10 cellular contexts compared by ENCODE assay signal in the genomic region with DNA sequence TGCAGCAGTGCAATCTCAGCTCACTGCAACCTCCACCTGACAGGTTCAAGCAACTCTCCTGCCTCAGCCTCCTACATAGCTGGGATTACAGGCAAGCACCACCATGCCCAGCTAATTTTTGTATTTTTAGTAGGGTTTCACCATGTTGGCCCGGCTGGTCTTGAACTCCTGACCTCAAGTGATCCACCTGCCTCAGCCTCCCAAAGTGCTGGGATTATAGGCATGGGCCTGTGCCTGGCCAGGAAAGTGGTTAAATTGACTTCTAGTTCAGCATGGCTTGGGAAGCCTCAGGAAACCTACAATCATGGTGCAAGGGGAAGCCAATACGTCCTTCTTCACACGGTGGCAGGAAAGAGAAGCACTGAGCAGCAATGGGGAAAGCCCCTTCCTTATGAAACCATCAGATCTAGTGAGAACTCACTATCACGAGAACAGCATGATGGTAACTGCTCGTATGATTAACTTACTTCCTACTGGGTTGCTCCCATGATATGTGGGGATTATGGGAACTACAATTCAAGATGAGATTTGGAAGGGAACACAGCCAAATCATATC. TPM values are rescaled to one million over a fixed set of nuclear protein-coding genes. Genes with fewer than 3 reads are reported as not detected.
DNase-seq lines count a peak whose midpoint lies in the region; ATAC-seq lines count a peak whose summit lies in the region.
"Not testable (repeated sequence)": the region's sequence is repeated elsewhere in the genome, so short reads cannot be mapped to it uniquely, and the experiment has no call there.
"Had no signal": no experiment of that assay in that cellular context is flagged by ENCODE, and none has a peak within 500 bp of the region (broad histone marks: within the 10 kb centered on the region; RNA-seq: fewer than 3 reads in every experiment).

No MANE protein-coding gene starts in this region.

- H3K4me3 Mint-ChIP-seq in activated CD4-positive, alpha-beta T cell treated with anti-CD3 and anti-CD28 coated beads, Interleukin-2, amount 10 ng/mL, durations not matched to agents 24 days and 14 days; activated naive CD8-positive, alpha-beta T cell treated with anti-CD3 and anti-CD28 coated beads, Interleukin-2, amount 50 U/mL, for 24 hours; naive B cell: not testable (repeated sequence)

- H3K36me3 Mint-ChIP-seq in activated CD4-positive, alpha-beta T cell treated with anti-CD3 and anti-CD28 coated beads, Interleukin-2, amount 10 ng/mL, durations not matched to agents 24 days and 14 days (ENCODE audit: low read depth); activated naive CD8-positive, alpha-beta T cell treated with anti-CD3 and anti-CD28 coated beads, Interleukin-2, amount 50 U/mL, for 24 hours (ENCODE audit: low read depth); naive B cell: not testable (repeated sequence)

- H3K27me3 Mint-ChIP-seq in activated CD4-positive, alpha-beta T cell treated with anti-CD3 and anti-CD28 coated beads, Interleukin-2, amount 10 ng/mL, durations not matched to agents 24 days and 14 days; activated naive CD8-positive, alpha-beta T cell treated with anti-CD3 and anti-CD28 coated beads, Interleukin-2, amount 50 U/mL, for 24 hours; naive B cell: not testable (repeated sequence)

- peak; percentile 44 for DNase-seq in NK-92 treated with Interleukin-12 subunit alpha and Interleukin-12 subunit beta, amount 100 ng/mL, for 24 hours (lab: John Stamatoyannopoulos, UW)
- peak; percentile 87 for DNase-seq in activated CD4-positive, alpha-beta T cell treated with anti-CD3 and anti-CD28 coated beads, Interleukin-2, amount 10 ng/mL, durations not matched to agents 24 days and 14 days
- DNase-seq in activated naive CD8-positive, alpha-beta T cell treated with anti-CD3 and anti-CD28 coated beads, Interleukin-2, amount 50 U/mL, for 24 hours = peak; percentile 45
- DNase-seq in naive B cell = peak; percentile 63

- ATAC-seq in GM18498 (IDR thresholded peaks at IDR 0.05; ENCODE audit: unreplicated experiment) = peak; percentile 43
- ATAC-seq in GM21390 (IDR thresholded peaks at IDR 0.05; ENCODE audit: unreplicated experiment) = peak; percentile 40
- peak; percentile 31 for ATAC-seq in HG03108 (IDR thresholded peaks at IDR 0.05; ENCODE audit: unreplicated experiment)
- ATAC-seq in activated naive CD8-positive, alpha-beta T cell treated with anti-CD3 and anti-CD28 coated beads, Interleukin-2, amount 50 U/mL, for 24 hours = peak; percentile 59
- ATAC-seq in naive B cell (ENCODE audit: low read depth in 2 of 2) = peak; percentile 67 to 75

- intact Hi-C loops in activated CD4-positive, alpha-beta T cell treated with anti-CD3 and anti-CD28 coated beads, Interleukin-2, amount 10 ng/mL, durations not matched to agents 24 days and 14 days (cut with micrococcal nuclease) = loop anchor here (1.0 to 5.0 kb wide), 3 partner anchors 14 to 190 kb away; partner anchors contain the start of gene SLAMF6

- peaks cover 34% of the 10 kb centered on the region for H3K4me1 Mint-ChIP-seq in activated CD4-positive, alpha-beta T cell treated with anti-CD3 and anti-CD28 coated beads, Interleukin-2, amount 10 ng/mL, durations not matched to agents 24 days and 14 days
- H3K4me1 Mint-ChIP-seq in activated naive CD8-positive, alpha-beta T cell treated with anti-CD3 and anti-CD28 coated beads, Interleukin-2, amount 50 U/mL, for 24 hours = peaks cover 50% of the 10 kb centered on the region
- peaks cover 18 to 34% (median 29%) of the 10 kb centered on the region in 3 donors for H3K4me1 Mint-ChIP-seq in naive B cell

- H3K9me3 Mint-ChIP-seq in activated CD4-positive, alpha-beta T cell treated with anti-CD3 and anti-CD28 coated beads, Interleukin-2, amount 10 ng/mL, durations not matched to agents 24 days and 14 days; activated naive CD8-positive, alpha-beta T cell treated with anti-CD3 and anti-CD28 coated beads, Interleukin-2, amount 50 U/mL, for 24 hours; naive B cell: not testable (repeated sequence)

- H3K27ac Mint-ChIP-seq in activated CD4-positive, alpha-beta T cell treated with anti-CD3 and anti-CD28 coated beads, Interleukin-2, amount 10 ng/mL, durations not matched to agents 24 days and 14 days; activated naive CD8-positive, alpha-beta T cell treated with anti-CD3 and anti-CD28 coated beads, Interleukin-2, amount 50 U/mL, for 24 hours: not testable (repeated sequence)
- peak overlapping the region in 1 of 6 donors; percentile 94 for H3K27ac Mint-ChIP-seq in naive B cell

RNA-seq across cellular contexts. Expression of gene CD48, which starts 1.0 kb away (rescaled TPM):
- 206 and 208 TPM in 2 replicates for total RNA-seq in activated CD4-positive, alpha-beta T cell treated with anti-CD3 and anti-CD28 coated beads, Interleukin-2, amount 10 ng/mL, durations not matched to agents 24 days and 14 days
- 100 to 1,000 TPM; 129 to 163 (median 153) TPM for polyA plus RNA-seq in naive B cell (ENCODE audit: low read depth in 6 of 6)
- total RNA-seq: dermis blood vessel endothelial cell, H9, HT-29 had no signal

RNA-seq across cellular contexts. Expression of gene SLAMF7, which starts 26.4 kb away (rescaled TPM):
- 18.4 and 20.7 TPM in 2 replicates for total RNA-seq in activated CD4-positive, alpha-beta T cell treated with anti-CD3 and anti-CD28 coated beads, Interleukin-2, amount 10 ng/mL, durations not matched to agents 24 days and 14 days
- 1 to 10 TPM in 5 of 6 donors, not detected in 1; 1.2 to 5.3 (median 3.0) TPM for polyA plus RNA-seq in naive B cell (ENCODE audit: low read depth in 6 of 6)
- total RNA-seq: dermis blood vessel endothelial cell, H9, HT-29 had no signal

Comparison
In these comparisons a context has a peak if more than half of its experiments do, and no peak if none do; other contexts are left out.
1. Peak in every context shown above with its lines: DNase-seq and ATAC-seq.